25 cellular contexts compared by ENCODE assay signal in genomic region chr17:6085812-6086211, GRCh38. TPM values are rescaled to one million over a fixed set of nuclear protein-coding genes. Genes with fewer than 3 reads are reported as not detected.
"Had no signal": no experiment of that assay in that cellular context is flagged by ENCODE, and none has a peak within 500 bp of the region (broad histone marks: within the 10 kb centered on the region; RNA-seq: fewer than 3 reads in every experiment).

No MANE protein-coding gene starts in this region.

- H3K9ac ChIP-seq: parathyroid adenoma had no signal

- ATAC-seq: activated CD4-positive, alpha-beta T cell treated with anti-CD3 and anti-CD28 coated beads for 36 hours; activated naive CD4-positive, alpha-beta T cell treated with anti-CD3 and anti-CD28 coated beads, Interleukin-2, amount 50 U/mL, for 72 hours; activated T-cell treated with anti-CD3 and anti-CD28 coated beads, Interleukin-2, amount 50 U/mL, for 72 hours; esophagus mucosa; stimulated activated naive B cell treated with anti-CD40 and anti-IgM and Interleukin-4, amounts not matched to agents 10 μg/mL and 1 μg/mL and 100 μg/mL, for 72 hours; T-helper 17 cell had no signal

- H3K36me3 ChIP-seq: breast epithelium, left ventricle myocardium inferior, right atrium auricular region had no signal

- H3K4me1 ChIP-seq: breast epithelium, parathyroid adenoma, right atrium auricular region had no signal

- H3K79me2 ChIP-seq: parathyroid adenoma had no signal

- H2AFZ ChIP-seq: parathyroid adenoma had no signal

- H3K4me3 ChIP-seq: breast epithelium, heart right ventricle, left ventricle myocardium inferior, right atrium auricular region had no signal

- H3K27ac ChIP-seq: breast epithelium, heart right ventricle, left ventricle myocardium inferior, parathyroid adenoma, right atrium auricular region had no signal

- H3K27me3 ChIP-seq: heart right ventricle, right atrium auricular region had no signal

- H3K9me3 ChIP-seq: breast epithelium, heart right ventricle, left ventricle myocardium inferior, right atrium auricular region had no signal

- FAIRE-seq: urothelium cell line had no signal

- DNase-seq: activated B cell treated with CpG ODN at 0.5 μM for 24 hours; activated CD4-positive, alpha-beta T cell treated with anti-CD3 and anti-CD28 coated beads for 36 hours; activated naive CD4-positive, alpha-beta T cell; activated T-cell treated with anti-CD3 and anti-CD28 coated beads for 4 hours; activated T-cell treated with anti-CD3 and anti-CD28 coated beads, Interleukin-2, amount 50 U/mL, for 72 hours; endodermal cell; foreskin fibroblast; heart right ventricle; kidney glomerular epithelial cell; left ventricle myocardium inferior; naive B cell; nephron progenitor cell; nucleus accumbens; stimulated activated CD4-positive, alpha-beta T cell treated with anti-CD3 and anti-CD28 coated beads, Interleukin-15, amount 100 ng/mL, for 24 hours; stimulated activated CD4-positive, alpha-beta T cell treated with anti-CD3 and anti-CD28 coated beads, Interleukin-2, amount 100 ng/mL, for 24 hours; stimulated activated naive B cell treated with anti-CD40 and anti-IgM and Interleukin-4, amounts not matched to agents 10 μg/mL and 1 μg/mL and 100 μg/mL, for 72 hours; T-helper 17 cell; T1000; trophoblast cell had no signal

RNA-seq across cellular contexts. Expression of gene WSCD1, which starts 15.6 kb away (rescaled TPM):
- total RNA-seq: activated B cell treated with CpG ODN at 0.5 μM for 24 hours had no signal
